1 cellular context compared by ENCODE assay signal in the genomic region with DNA sequence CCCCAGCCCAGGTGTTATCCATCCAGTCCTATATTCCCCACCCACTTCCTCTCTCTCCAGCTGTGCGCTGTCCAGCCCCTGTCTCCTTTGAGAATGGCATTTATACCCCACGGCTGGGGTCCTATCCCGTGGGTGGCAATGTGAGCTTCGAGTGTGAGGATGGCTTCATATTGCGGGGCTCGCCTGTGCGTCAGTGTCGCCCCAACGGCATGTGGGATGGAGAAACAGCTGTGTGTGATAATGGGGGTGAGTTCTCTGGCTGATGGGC.
A peak's percentile ranks its signal among the peaks of the same experiment; 100 is the strongest.
TF ChIP-seq lines count a peak whose summit lies in the region.

No MANE protein-coding gene starts in this region.

TF ChIP-seq in HepG2, 621 proteins besides CTCF, POLR2A, EP300 and RAD21:
- 0 out of 2 replicates have a peak, but pooled peaks have one; percentile 14 for TF ChIP-seq HOXA3 (CRISPR knock-in tag; IDR thresholded peaks at IDR 0.05)
- 0 out of 2 replicates have a peak, but pooled peaks have one; percentile 46 for TF ChIP-seq FOXC1 (CRISPR knock-in tag; IDR thresholded peaks at IDR 0.05; ENCODE audit: borderline replicate concordance)
- TF ChIP-seq ZNF510 (CRISPR knock-in tag; IDR thresholded peaks at IDR 0.05; ENCODE audit: low read depth) = 0 out of 2 replicates have a peak, but pooled peaks have one; percentile 59
- no peak for TF ChIP-seq PRPF4 (IDR thresholded peaks at IDR 0.05; ENCODE audit: low read depth, low read length, poor library complexity, severe bottlenecking)
- TF ChIP-seq TRAFD1 (CRISPR knock-in tag; IDR thresholded peaks at IDR 0.05; ENCODE audit: borderline replicate concordance) = no peak
- no peak for TF ChIP-seq ATF7 (IDR thresholded peaks at IDR 0.05)
- TF ChIP-seq ATF7 (CRISPR knock-in tag; IDR thresholded peaks at IDR 0.05) = 0 out of 2 replicates have a peak, but pooled peaks have one; percentile 16
- TF ChIP-seq ZNF737 (CRISPR knock-in tag; IDR thresholded peaks at IDR 0.05; ENCODE audit: borderline replicate concordance) = no peak
- TF ChIP-seq ZNF775 (CRISPR knock-in tag; IDR thresholded peaks at IDR 0.05; ENCODE audit: borderline replicate concordance) = 0 out of 2 replicates have a peak, but pooled peaks have one; percentile 8
- 0 out of 2 replicates have a peak, but pooled peaks have one; percentile 54 for TF ChIP-seq PAX8 (CRISPR knock-in tag; IDR thresholded peaks at IDR 0.05; ENCODE audit: borderline replicate concordance)
- TF ChIP-seq, protein P1, sequence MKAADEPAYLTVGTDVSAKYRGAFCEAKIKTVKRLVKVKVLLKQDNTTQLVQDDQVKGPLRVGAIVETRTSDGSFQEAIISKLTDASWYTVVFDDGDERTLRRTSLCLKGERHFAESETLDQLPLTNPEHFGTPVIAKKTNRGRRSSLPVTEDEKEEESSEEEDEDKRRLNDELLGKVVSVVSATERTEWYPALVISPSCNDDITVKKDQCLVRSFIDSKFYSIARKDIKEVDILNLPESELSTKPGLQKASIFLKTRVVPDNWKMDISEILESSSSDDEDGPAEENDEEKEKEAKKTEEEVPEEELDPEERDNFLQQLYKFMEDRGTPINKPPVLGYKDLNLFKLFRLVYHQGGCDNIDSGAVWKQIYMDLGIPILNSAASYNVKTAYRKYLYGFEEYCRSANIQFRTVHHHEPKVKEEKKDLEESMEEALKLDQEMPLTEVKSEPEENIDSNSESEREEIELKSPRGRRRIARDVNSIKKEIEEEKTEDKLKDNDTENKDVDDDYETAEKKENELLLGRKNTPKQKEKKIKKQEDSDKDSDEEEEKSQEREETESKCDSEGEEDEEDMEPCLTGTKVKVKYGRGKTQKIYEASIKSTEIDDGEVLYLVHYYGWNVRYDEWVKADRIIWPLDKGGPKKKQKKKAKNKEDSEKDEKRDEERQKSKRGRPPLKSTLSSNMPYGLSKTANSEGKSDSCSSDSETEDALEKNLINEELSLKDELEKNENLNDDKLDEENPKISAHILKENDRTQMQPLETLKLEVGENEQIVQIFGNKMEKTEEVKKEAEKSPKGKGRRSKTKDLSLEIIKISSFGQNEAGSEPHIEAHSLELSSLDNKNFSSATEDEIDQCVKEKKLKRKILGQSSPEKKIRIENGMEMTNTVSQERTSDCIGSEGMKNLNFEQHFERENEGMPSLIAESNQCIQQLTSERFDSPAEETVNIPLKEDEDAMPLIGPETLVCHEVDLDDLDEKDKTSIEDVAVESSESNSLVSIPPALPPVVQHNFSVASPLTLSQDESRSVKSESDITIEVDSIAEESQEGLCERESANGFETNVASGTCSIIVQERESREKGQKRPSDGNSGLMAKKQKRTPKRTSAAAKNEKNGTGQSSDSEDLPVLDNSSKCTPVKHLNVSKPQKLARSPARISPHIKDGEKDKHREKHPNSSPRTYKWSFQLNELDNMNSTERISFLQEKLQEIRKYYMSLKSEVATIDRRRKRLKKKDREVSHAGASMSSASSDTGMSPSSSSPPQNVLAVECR (CRISPR knock-in tag; IDR thresholded peaks at IDR 0.05; ENCODE audit: borderline replicate concordance) = no peak
- TF ChIP-seq MEIS1 (CRISPR knock-in tag; IDR thresholded peaks at IDR 0.05; ENCODE audit: borderline replicate concordance) = 0 out of 2 replicates have a peak, but pooled peaks have one; percentile 0
- TF ChIP-seq, protein P2, sequence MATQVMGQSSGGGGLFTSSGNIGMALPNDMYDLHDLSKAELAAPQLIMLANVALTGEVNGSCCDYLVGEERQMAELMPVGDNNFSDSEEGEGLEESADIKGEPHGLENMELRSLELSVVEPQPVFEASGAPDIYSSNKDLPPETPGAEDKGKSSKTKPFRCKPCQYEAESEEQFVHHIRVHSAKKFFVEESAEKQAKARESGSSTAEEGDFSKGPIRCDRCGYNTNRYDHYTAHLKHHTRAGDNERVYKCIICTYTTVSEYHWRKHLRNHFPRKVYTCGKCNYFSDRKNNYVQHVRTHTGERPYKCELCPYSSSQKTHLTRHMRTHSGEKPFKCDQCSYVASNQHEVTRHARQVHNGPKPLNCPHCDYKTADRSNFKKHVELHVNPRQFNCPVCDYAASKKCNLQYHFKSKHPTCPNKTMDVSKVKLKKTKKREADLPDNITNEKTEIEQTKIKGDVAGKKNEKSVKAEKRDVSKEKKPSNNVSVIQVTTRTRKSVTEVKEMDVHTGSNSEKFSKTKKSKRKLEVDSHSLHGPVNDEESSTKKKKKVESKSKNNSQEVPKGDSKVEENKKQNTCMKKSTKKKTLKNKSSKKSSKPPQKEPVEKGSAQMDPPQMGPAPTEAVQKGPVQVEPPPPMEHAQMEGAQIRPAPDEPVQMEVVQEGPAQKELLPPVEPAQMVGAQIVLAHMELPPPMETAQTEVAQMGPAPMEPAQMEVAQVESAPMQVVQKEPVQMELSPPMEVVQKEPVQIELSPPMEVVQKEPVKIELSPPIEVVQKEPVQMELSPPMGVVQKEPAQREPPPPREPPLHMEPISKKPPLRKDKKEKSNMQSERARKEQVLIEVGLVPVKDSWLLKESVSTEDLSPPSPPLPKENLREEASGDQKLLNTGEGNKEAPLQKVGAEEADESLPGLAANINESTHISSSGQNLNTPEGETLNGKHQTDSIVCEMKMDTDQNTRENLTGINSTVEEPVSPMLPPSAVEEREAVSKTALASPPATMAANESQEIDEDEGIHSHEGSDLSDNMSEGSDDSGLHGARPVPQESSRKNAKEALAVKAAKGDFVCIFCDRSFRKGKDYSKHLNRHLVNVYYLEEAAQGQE (IDR thresholded peaks at IDR 0.05; ENCODE audit: borderline replicate concordance in 1 of 2, low read depth in 1 of 2, low read length in 2 of 2) = peak in 1 of 2 experiments; percentile 76; a peak in 3 of 4 replicates
- 0 out of 2 replicates have a peak, but pooled peaks have one; percentile 15 for TF ChIP-seq ZNF543 (CRISPR knock-in tag; IDR thresholded peaks at IDR 0.05)
